In genomic region chr5:57117601-57118000, GRCh38 we compare ENCODE assay signal across 9 cellular contexts. TPM values are rescaled to one million over a fixed set of nuclear protein-coding genes. Genes with fewer than 3 reads are reported as not detected.
A peak's percentile ranks its signal among the peaks of the same experiment; 100 is the strongest.
DNase-seq lines count a peak whose midpoint lies in the region; ATAC-seq and TF ChIP-seq lines count a peak whose summit lies in the region.
"Had no signal": no experiment of that assay in that cellular context is flagged by ENCODE, and none has a peak within 500 bp of the region (broad histone marks: within the 10 kb centered on the region; RNA-seq: fewer than 3 reads in every experiment).

No MANE protein-coding gene starts in this region.

- no peaks in the 10 kb centered on the region for H3K36me3 ChIP-seq in upper lobe of right lung
- H3K36me3 ChIP-seq: neural progenitor cell had no signal

- ATAC-seq in GM18867 (IDR thresholded peaks at IDR 0.05; ENCODE audit: unreplicated experiment) (no peak), upper lobe of right lung (no peak)

- no peak for TF ChIP-seq CTCF in upper lobe of right lung (IDR thresholded peaks at IDR 0.05)

- no peaks in the 10 kb centered on the region for H3K4me1 ChIP-seq in upper lobe of right lung
- H3K4me1 ChIP-seq: neural progenitor cell had no signal

- H3K27ac ChIP-seq in upper lobe of right lung = no peak overlapping the region
- H3K27ac ChIP-seq: neural progenitor cell had no signal

- DNase-seq in HT1080 (ENCODE audit: low read depth) (peak; percentile 38), NCI-H2171 (lab: John Stamatoyannopoulos, UW) (no peak), upper lobe of right lung (no peak), NCI-H510A treated with DMSO at 0.1 percent for 48 hours (lab: John Stamatoyannopoulos, UW) (no peak)
- peak; percentile 10 to 15 for DNase-seq in activated CD4-positive, alpha-beta T cell treated with anti-CD3 and anti-CD28 coated beads for 24 hours (ENCODE audit: low read depth in 2 of 2)
- peak; percentile 15 for DNase-seq in activated naive CD4-positive, alpha-beta T cell treated with anti-CD3 and anti-CD28 coated beads, Interleukin-2, amount 50 U/mL, for 16 hours
- DNase-seq in stimulated activated CD4-positive, alpha-beta T cell treated with anti-CD3 and anti-CD28 coated beads, TNF-alpha, amount 100 ng/mL, for 4 hours (ENCODE audit: low read depth in 3 of 3) = peak in 2 of 3 experiments; percentile 15 to 34

- intact Hi-C loops in upper lobe of right lung (cut with DNase I) = no loop called here

- peaks cover under 1% of the 10 kb centered on the region for H3K9me3 ChIP-seq in upper lobe of right lung

- no peak overlapping the region for H3K4me3 ChIP-seq in upper lobe of right lung
- H3K4me3 ChIP-seq: neural progenitor cell had no signal

- H3K27me3 ChIP-seq in upper lobe of right lung = no peaks in the 10 kb centered on the region
- H3K27me3 ChIP-seq: neural progenitor cell had no signal

RNA-seq across cellular contexts. Expression of gene GPBP1, which starts 56.3 kb away (rescaled TPM):
- total RNA-seq in HT1080 (2014; rRNA removed; shearing (Covaris generic)) = 40.5 and 40.8 TPM in 2 replicates
- polyA plus RNA-seq in HT1080 (2015; cell fraction: cytosol; rRNA removed) = 31.9 and 39.9 TPM in 2 replicates
- 72.9 and 77.3 TPM in 2 replicates for polyA plus RNA-seq in HT1080 (2015; cell fraction: nucleus; rRNA removed)
- total RNA-seq in upper lobe of right lung = 63.0 TPM

Comparison
In these comparisons a context has a peak if more than half of its experiments do, and no peak if none do; other contexts are left out.
1. DNase-seq: peak in HT1080 (single experiment), activated CD4-positive, alpha-beta T cell treated with anti-CD3 and anti-CD28 coated beads for 24 hours (2 of 2), activated naive CD4-positive, alpha-beta T cell treated with anti-CD3 and anti-CD28 coated beads, Interleukin-2, amount 50 U/mL, for 16 hours (single experiment) and stimulated activated CD4-positive, alpha-beta T cell treated with anti-CD3 and anti-CD28 coated beads, TNF-alpha, amount 100 ng/mL, for 4 hours (2 of 3); none in NCI-H2171 (single experiment), upper lobe of right lung (single experiment) and NCI-H510A treated with DMSO at 0.1 percent for 48 hours (single experiment).